ENCODE assay signal across 1 cellular context in genomic region chr14:81429749-81430148, GRCh38. TPM values are rescaled to one million over a fixed set of nuclear protein-coding genes. Genes with fewer than 3 reads are reported as not detected.
"Had no signal": no experiment of that assay in that cellular context is flagged by ENCODE, and none has a peak within 500 bp of the region (broad histone marks: within the 10 kb centered on the region; RNA-seq: fewer than 3 reads in every experiment).

No MANE protein-coding gene starts in this region.

RNA-seq across cellular contexts. Expression of gene STON2, which starts 29.6 kb away (rescaled TPM):
- total RNA-seq: chondrocyte had no signal
